ENCODE assay signal across 21 cellular contexts in genomic region chr13:112055417-112056206, GRCh38. TPM values are rescaled to one million over a fixed set of nuclear protein-coding genes. Genes with fewer than 3 reads are reported as not detected.
DNase-seq lines count a peak whose midpoint lies in the region; ATAC-seq lines count a peak whose summit lies in the region.
"Had no signal": no experiment of that assay in that cellular context is flagged by ENCODE, and none has a peak within 500 bp of the region (broad histone marks: within the 10 kb centered on the region; RNA-seq: fewer than 3 reads in every experiment).

No MANE protein-coding gene starts in this region.

- H3K27me3 ChIP-seq in iPS-18a (ENCODE audit: control insufficient read depth, insufficient read depth, low read length), result peaks cover 100% of the 10 kb centered on the region

- H3K27ac ChIP-seq in iPS-18a (ENCODE audit: low read length), result no peak overlapping the region
- H3K27ac ChIP-seq: 22Rv1, BLaER1, skin epidermis had no signal

- H3K4me1 Mint-ChIP-seq in activated naive CD4-positive, alpha-beta T cell treated with anti-CD3 and anti-CD28 coated beads, Interleukin-2, amount 50 U/mL, for 24 hours, result peaks cover 3% of the 10 kb centered on the region
- peaks cover 4 to 5% of the 10 kb centered on the region in 2 donors for H3K4me1 Mint-ChIP-seq in stimulated activated naive B cell treated with anti-CD40 and anti-IgM and Interleukin-4, amounts not matched to agents 10 μg/mL and 1 μg/mL and 100 μg/mL, for 72 hours
- H3K4me1 Mint-ChIP-seq: stimulated activated effector memory CD8-positive, alpha-beta T cell treated with anti-CD3 and anti-CD28 coated beads, Interleukin-12 subunit alpha, Interleukin-12 subunit beta, amount 100 ng/mL, for 72 hours had no signal

- peaks cover 3% of the 10 kb centered on the region for H3K9me3 ChIP-seq in iPS-18a (ENCODE audit: control insufficient read depth, low read depth, low read length)

- H3K4me3 ChIP-seq in iPS-18a (ENCODE audit: low read length), result peak overlapping the region; percentile 33
- H3K4me3 ChIP-seq: BLaER1, skin epidermis had no signal

- peak overlapping the region; percentile 3 for H3K4me3 Mint-ChIP-seq in activated naive CD4-positive, alpha-beta T cell treated with anti-CD3 and anti-CD28 coated beads, Interleukin-2, amount 50 U/mL, for 24 hours
- H3K4me3 Mint-ChIP-seq in stimulated activated naive B cell treated with anti-CD40 and anti-IgM and Interleukin-4, amounts not matched to agents 10 μg/mL and 1 μg/mL and 100 μg/mL, for 72 hours, result peak overlapping the region; percentile 54 to 60
- H3K4me3 Mint-ChIP-seq: activated T-cell treated with anti-CD3 and anti-CD28 coated beads, Interleukin-2, amount 50 U/mL, for 4 hours; stimulated activated effector memory CD8-positive, alpha-beta T cell treated with anti-CD3 and anti-CD28 coated beads, Interleukin-12 subunit alpha, Interleukin-12 subunit beta, amount 100 ng/mL, for 72 hours had no signal

- no peak for ATAC-seq in stimulated activated naive B cell treated with anti-CD40 and anti-IgM and Interleukin-4, amounts not matched to agents 10 μg/mL and 1 μg/mL and 100 μg/mL, for 72 hours (replicated peaks)
- no peak for ATAC-seq in GM19395 (IDR thresholded peaks at IDR 0.05; ENCODE audit: unreplicated experiment)
- ATAC-seq: esophagus mucosa; stimulated activated effector memory CD8-positive, alpha-beta T cell treated with anti-CD3 and anti-CD28 coated beads, Interleukin-12 subunit alpha, Interleukin-12 subunit beta, amount 100 ng/mL, for 72 hours had no signal

- H3K9ac ChIP-seq in iPS-18a (ENCODE audit: low read length), result no peak overlapping the region
- H3K9ac ChIP-seq: BLaER1 had no signal

- no peaks in the 10 kb centered on the region for H3K36me3 ChIP-seq in iPS-18a (ENCODE audit: control insufficient read depth, low read depth, low read length)
- H3K36me3 ChIP-seq: BLaER1 had no signal

- no peaks in the 10 kb centered on the region for H3K9me3 Mint-ChIP-seq in activated naive CD4-positive, alpha-beta T cell treated with anti-CD3 and anti-CD28 coated beads, Interleukin-2, amount 50 U/mL, for 24 hours
- H3K9me3 Mint-ChIP-seq in stimulated activated naive B cell treated with anti-CD40 and anti-IgM and Interleukin-4, amounts not matched to agents 10 μg/mL and 1 μg/mL and 100 μg/mL, for 72 hours, result peaks cover 0 to 1% of the 10 kb centered on the region in 2 donors
- H3K9me3 Mint-ChIP-seq: activated T-cell treated with anti-CD3 and anti-CD28 coated beads, Interleukin-2, amount 50 U/mL, for 4 hours; stimulated activated effector memory CD8-positive, alpha-beta T cell treated with anti-CD3 and anti-CD28 coated beads, Interleukin-12 subunit alpha, Interleukin-12 subunit beta, amount 100 ng/mL, for 72 hours had no signal

- DNase-seq in DMS153 (lab: John Stamatoyannopoulos, UW) (peak; percentile 37), DMS153 treated with DMSO at 0.1 percent for 48 hours (lab: John Stamatoyannopoulos, UW; ENCODE audit: unreplicated experiment) (no peak), occipital lobe (lab: John Stamatoyannopoulos, UW) (no peak)
- DNase-seq in activated naive CD4-positive, alpha-beta T cell treated with anti-CD3 and anti-CD28 coated beads, Interleukin-2, amount 50 U/mL, for 16 hours, result no peak
- DNase-seq in stimulated activated naive B cell treated with anti-CD40 and anti-IgM and Interleukin-4, amounts not matched to agents 10 μg/mL and 1 μg/mL and 100 μg/mL, for 72 hours, result no peak
- DNase-seq: activated T-cell treated with anti-CD3 and anti-CD28 coated beads, Interleukin-2, amount 50 U/mL, for 4 hours; amniotic stem cell; Karpas-422; kidney glomerular epithelial cell; SW 1271; trophoblast cell had no signal

- peaks cover 54% of the 10 kb centered on the region for H3K27me3 Mint-ChIP-seq in activated naive CD4-positive, alpha-beta T cell treated with anti-CD3 and anti-CD28 coated beads, Interleukin-2, amount 50 U/mL, for 24 hours
- peaks cover 61 to 80% of the 10 kb centered on the region in 2 donors for H3K27me3 Mint-ChIP-seq in stimulated activated naive B cell treated with anti-CD40 and anti-IgM and Interleukin-4, amounts not matched to agents 10 μg/mL and 1 μg/mL and 100 μg/mL, for 72 hours

- H3K4me1 ChIP-seq in iPS-18a (ENCODE audit: control insufficient read depth, low read depth, low read length), result peaks cover 31% of the 10 kb centered on the region

- no peak overlapping the region for H3K27ac Mint-ChIP-seq in activated naive CD4-positive, alpha-beta T cell treated with anti-CD3 and anti-CD28 coated beads, Interleukin-2, amount 50 U/mL, for 24 hours
- peak overlapping the region; percentile 85 for H3K27ac Mint-ChIP-seq in stimulated activated naive B cell treated with anti-CD40 and anti-IgM and Interleukin-4, amounts not matched to agents 10 μg/mL and 1 μg/mL and 100 μg/mL, for 72 hours
- H3K27ac Mint-ChIP-seq: stimulated activated effector memory CD8-positive, alpha-beta T cell treated with anti-CD3 and anti-CD28 coated beads, Interleukin-12 subunit alpha, Interleukin-12 subunit beta, amount 100 ng/mL, for 72 hours had no signal

- H3K36me3 Mint-ChIP-seq in activated naive CD4-positive, alpha-beta T cell treated with anti-CD3 and anti-CD28 coated beads, Interleukin-2, amount 50 U/mL, for 24 hours, result no peaks in the 10 kb centered on the region
- peaks cover 2 to 10% of the 10 kb centered on the region in 2 donors for H3K36me3 Mint-ChIP-seq in stimulated activated naive B cell treated with anti-CD40 and anti-IgM and Interleukin-4, amounts not matched to agents 10 μg/mL and 1 μg/mL and 100 μg/mL, for 72 hours

RNA-seq across cellular contexts. Expression of gene SOX1, which starts 11.3 kb away (rescaled TPM):
- total RNA-seq in occipital lobe, result 8.3 TPM
- total RNA-seq: esophagus mucosa, osteocyte, RPMI7951 had no signal
